ENCODE assay signal across 8 cellular contexts in genomic region chr4:122732329-122733026, GRCh38. TPM values are rescaled to one million over a fixed set of nuclear protein-coding genes. Genes with fewer than 3 reads are reported as not detected.
DNase-seq lines count a peak whose midpoint lies in the region; ATAC-seq and TF ChIP-seq lines count a peak whose summit lies in the region.

TSS of gene BBS12 (plus strand) at chr4:122732704. CDS start at chr4:122741893, 9,189 bp downstream.

- H3K79me2 ChIP-seq in hepatocyte = peaks cover 15% of the 10 kb centered on the region

- no peaks in the 10 kb centered on the region for H4K20me1 ChIP-seq in hepatocyte (ENCODE audit: insufficient read depth, poor library complexity, severe bottlenecking)

- peak within 1 kb of the TSS; percentile 76 for H3K4me3 ChIP-seq in astrocyte of the spinal cord (ENCODE audit: low read depth, low read length)
- H3K4me3 ChIP-seq in hepatocyte = peak within 1 kb of the TSS; percentile 47
- H3K4me3 ChIP-seq in rectal smooth muscle tissue (ENCODE audit: low read length) = peak within 1 kb of the TSS; percentile 74
- peak within 1 kb of the TSS; percentile 71 to 84 for H3K4me3 ChIP-seq in aorta (ENCODE audit: low read length in 2 of 2)

- in situ Hi-C loops in astrocyte of the spinal cord (cut with HindIII; ENCODE audit: low sequenced_read_pairs) = no loop called here

- TF ChIP-seq CTCF in astrocyte of the spinal cord (IDR thresholded peaks at IDR 0.05; ENCODE audit: low read depth, low read length) = peak; percentile 62
- peak; percentile 53 for TF ChIP-seq CTCF in hepatocyte (IDR thresholded peaks at IDR 0.05; ENCODE audit: poor library complexity)

- peak within 1 kb of the TSS; percentile 91 for H3K27ac ChIP-seq in hepatocyte
- peak within 1 kb of the TSS; percentile 84 for H3K27ac ChIP-seq in rectal smooth muscle tissue (ENCODE audit: low read depth, low read length)
- peak within 1 kb of the TSS; percentile 69 to 74 for H3K27ac ChIP-seq in aorta (ENCODE audit: low read depth in 1 of 2, low read length in 2 of 2)

- peak; percentile 88 for DNase-seq in NCI-H2029 treated with DMSO at 0.1 percent for 48 hours (lab: John Stamatoyannopoulos, UW)
- DNase-seq in T1000 (lab: John Stamatoyannopoulos, UW) = peak; percentile 95
- DNase-seq in astrocyte of the spinal cord (ENCODE audit: low read depth, low spot score) = peak; percentile 100
- peak; percentile 99 for DNase-seq in hepatocyte (ENCODE audit: low spot score)
- DNase-seq in aorta = peak; percentile 99

- intact Hi-C loops in aorta (cut with DNase I) = loop anchor here (2.0 to 10.0 kb wide), 3 partner anchors 182 to 1532 kb away; partner anchors contain the start of gene NUDT6 (in 1 of the 2)

- no peaks in the 10 kb centered on the region for H3K9me2 ChIP-seq in hepatocyte (replicated peaks; ENCODE audit: insufficient read depth)

- H3K27me3 ChIP-seq in hepatocyte = no peaks in the 10 kb centered on the region
- no peaks in the 10 kb centered on the region for H3K27me3 ChIP-seq in rectal smooth muscle tissue (ENCODE audit: control insufficient read depth, insufficient read depth, low read length)
- no peaks in the 10 kb centered on the region for H3K27me3 ChIP-seq in aorta (ENCODE audit: control insufficient read depth in 1 of 2, insufficient read depth in 2 of 2, low read length in 1 of 2)

- peak within 1 kb of the TSS; percentile 59 for H3K9ac ChIP-seq in rectal smooth muscle tissue (ENCODE audit: low read length)

- under 1% methylated on average over 33 of the region's 37 CpGs for WGBS in hepatocyte (ENCODE audit: low lambda C conversion rate, missing lambda C conversion rate)
- WGBS in aorta, 2 donors = 1% methylated on average over 37 of the region's 37 CpGs

- ATAC-seq in GM18511 (IDR thresholded peaks at IDR 0.05; ENCODE audit: unreplicated experiment) (peak; percentile 100), HG03039 (IDR thresholded peaks at IDR 0.05; ENCODE audit: unreplicated experiment) (peak; percentile 99), aorta (ENCODE audit: low FRiP score) (peak; percentile 100)

- peak within 1 kb of the TSS; percentile 78 for H3K4me2 ChIP-seq in hepatocyte

- H3K4me1 ChIP-seq in hepatocyte (ENCODE audit: insufficient read depth) = peaks cover 11% of the 10 kb centered on the region
- peaks cover 11% of the 10 kb centered on the region for H3K4me1 ChIP-seq in rectal smooth muscle tissue (ENCODE audit: control insufficient read depth, insufficient read depth, low read length)
- no peaks in the 10 kb centered on the region for H3K4me1 ChIP-seq in aorta (ENCODE audit: control insufficient read depth in 1 of 2, insufficient read depth in 2 of 2, low read length in 2 of 2)

- H3K36me3 ChIP-seq in hepatocyte (replicated peaks; ENCODE audit: insufficient read depth, low read depth) = no peaks in the 10 kb centered on the region
- H3K36me3 ChIP-seq in rectal smooth muscle tissue (ENCODE audit: control insufficient read depth, insufficient read depth, low read length) = no peaks in the 10 kb centered on the region
- H3K36me3 ChIP-seq in aorta (ENCODE audit: control insufficient read depth in 1 of 2, insufficient read depth in 2 of 2, low read length in 1 of 2) = no peaks in the 10 kb centered on the region

- peaks cover 1% of the 10 kb centered on the region for H3K9me3 ChIP-seq in hepatocyte (ENCODE audit: low read depth)
- H3K9me3 ChIP-seq in aorta (ENCODE audit: control insufficient read depth, low read length) = no peaks in the 10 kb centered on the region

- H2AFZ ChIP-seq in hepatocyte = peak within 1 kb of the TSS; percentile 54

RNA-seq across cellular contexts. Expression of gene BBS12, which starts in this region (rescaled TPM):
- total RNA-seq in hepatocyte (3.9 and 4.7 TPM in 2 replicates), aorta (1 to 10 TPM; 3.2 to 3.8 TPM)
- polyA plus RNA-seq in hepatocyte (3.0 and 4.3 TPM in 2 replicates), aorta (1 to 10 TPM; 2.5 to 2.8 TPM)

Comparison
In these comparisons a context has a peak if more than half of its experiments do, and no peak if none do; other contexts are left out.
1. Peak in every context shown above with its lines: DNase-seq, ATAC-seq, H3K4me3 ChIP-seq and H3K27ac ChIP-seq.